ENCODE assay signal across 1 cellular context in genomic region chr11:96263361-96263763, GRCh38.
TF ChIP-seq lines count a peak whose summit lies in the region.

No MANE protein-coding gene starts in this region.

TF ChIP-seq in K562, 482 proteins besides CTCF, POLR2A, EP300 and RAD21:
- TF ChIP-seq ZNF592 (IDR thresholded peaks at IDR 0.05), result 0 out of 2 replicates have a peak, but pooled peaks have one; percentile 25
- 0 out of 4 replicates have a peak, but pooled peaks of 1 of the 2 experiments have one; percentile 13 for TF ChIP-seq TRIM24 (IDR thresholded peaks at IDR 0.05)
- TF ChIP-seq, protein P1, sequence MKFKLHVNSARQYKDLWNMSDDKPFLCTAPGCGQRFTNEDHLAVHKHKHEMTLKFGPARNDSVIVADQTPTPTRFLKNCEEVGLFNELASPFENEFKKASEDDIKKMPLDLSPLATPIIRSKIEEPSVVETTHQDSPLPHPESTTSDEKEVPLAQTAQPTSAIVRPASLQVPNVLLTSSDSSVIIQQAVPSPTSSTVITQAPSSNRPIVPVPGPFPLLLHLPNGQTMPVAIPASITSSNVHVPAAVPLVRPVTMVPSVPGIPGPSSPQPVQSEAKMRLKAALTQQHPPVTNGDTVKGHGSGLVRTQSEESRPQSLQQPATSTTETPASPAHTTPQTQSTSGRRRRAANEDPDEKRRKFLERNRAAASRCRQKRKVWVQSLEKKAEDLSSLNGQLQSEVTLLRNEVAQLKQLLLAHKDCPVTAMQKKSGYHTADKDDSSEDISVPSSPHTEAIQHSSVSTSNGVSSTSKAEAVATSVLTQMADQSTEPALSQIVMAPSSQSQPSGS (CRISPR knock-in tag; IDR thresholded peaks at IDR 0.05), result no peak
- 0 out of 2 replicates have a peak, but pooled peaks have one; percentile 10 for TF ChIP-seq NFE2 (IDR thresholded peaks at IDR 0.05; ENCODE audit: low read depth)
- TF ChIP-seq CEBPB (tag; IDR thresholded peaks at IDR 0.05), result peak; percentile 98
- TF ChIP-seq ELF1 (tag; IDR thresholded peaks at IDR 0.05), result 0 out of 2 replicates have a peak, but pooled peaks have one; percentile 14
- peak; percentile 93 for TF ChIP-seq ATF3 (IDR thresholded peaks at IDR 0.05)
- TF ChIP-seq ATF3 (CRISPR knock-in tag; conservative IDR thresholded peaks at IDR 0.05), result no peak
- TF ChIP-seq MAFF (IDR thresholded peaks at IDR 0.05; ENCODE audit: low read length), result peak; percentile 16; the same call in 1 of the 2 replicates
- no peak for TF ChIP-seq CREB3 (tag; conservative IDR thresholded peaks at IDR 0.05; ENCODE audit: low read depth)
- TF ChIP-seq TEAD4 (IDR thresholded peaks at IDR 0.05; ENCODE audit: low read length), result 0 out of 2 replicates have a peak, but pooled peaks have one; percentile 23
- no peak for TF ChIP-seq TEAD4 (CRISPR knock-in tag; IDR thresholded peaks at IDR 0.05; ENCODE audit: borderline replicate concordance)
- no peak for TF ChIP-seq GMEB1 (CRISPR knock-in tag; IDR thresholded peaks at IDR 0.05)
- TF ChIP-seq, protein P2, sequence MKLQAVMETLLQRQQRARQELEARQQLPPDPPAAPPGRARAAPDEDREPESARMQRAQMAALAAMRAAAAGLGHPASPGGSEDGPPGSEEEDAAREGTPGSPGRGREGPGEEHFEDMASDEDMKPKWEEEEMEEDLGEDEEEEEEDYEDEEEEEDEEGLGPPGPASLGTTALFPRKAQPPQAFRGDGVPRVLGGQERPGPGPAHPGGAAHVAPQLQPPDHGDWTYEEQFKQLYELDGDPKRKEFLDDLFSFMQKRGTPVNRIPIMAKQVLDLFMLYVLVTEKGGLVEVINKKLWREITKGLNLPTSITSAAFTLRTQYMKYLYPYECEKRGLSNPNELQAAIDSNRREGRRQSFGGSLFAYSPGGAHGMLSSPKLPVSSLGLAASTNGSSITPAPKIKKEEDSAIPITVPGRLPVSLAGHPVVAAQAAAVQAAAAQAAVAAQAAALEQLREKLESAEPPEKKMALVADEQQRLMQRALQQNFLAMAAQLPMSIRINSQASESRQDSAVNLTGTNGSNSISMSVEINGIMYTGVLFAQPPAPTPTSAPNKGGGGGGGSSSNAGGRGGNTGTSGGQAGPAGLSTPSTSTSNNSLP (IDR thresholded peaks at IDR 0.05; ENCODE audit: borderline replicate concordance, low read depth, low read length), result peak; percentile 54; the same call in 1 of the 2 replicates
- 0 out of 2 replicates have a peak, but pooled peaks have one; percentile 30 for TF ChIP-seq MAFG (tag; conservative IDR thresholded peaks at IDR 0.05)
- no peak for TF ChIP-seq ZFP91 (CRISPR knock-in tag; IDR thresholded peaks at IDR 0.05)
- TF ChIP-seq TAF15 (IDR thresholded peaks at IDR 0.05; ENCODE audit: low read depth, low read length), result no peak
- TF ChIP-seq SMARCA4 (IDR thresholded peaks at IDR 0.05), result peak; percentile 71; the same call in 1 of the 2 replicates
- TF ChIP-seq, protein P3, sequence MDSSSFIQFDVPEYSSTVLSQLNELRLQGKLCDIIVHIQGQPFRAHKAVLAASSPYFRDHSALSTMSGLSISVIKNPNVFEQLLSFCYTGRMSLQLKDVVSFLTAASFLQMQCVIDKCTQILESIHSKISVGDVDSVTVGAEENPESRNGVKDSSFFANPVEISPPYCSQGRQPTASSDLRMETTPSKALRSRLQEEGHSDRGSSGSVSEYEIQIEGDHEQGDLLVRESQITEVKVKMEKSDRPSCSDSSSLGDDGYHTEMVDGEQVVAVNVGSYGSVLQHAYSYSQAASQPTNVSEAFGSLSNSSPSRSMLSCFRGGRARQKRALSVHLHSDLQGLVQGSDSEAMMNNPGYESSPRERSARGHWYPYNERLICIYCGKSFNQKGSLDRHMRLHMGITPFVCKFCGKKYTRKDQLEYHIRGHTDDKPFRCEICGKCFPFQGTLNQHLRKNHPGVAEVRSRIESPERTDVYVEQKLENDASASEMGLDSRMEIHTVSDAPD (CRISPR knock-in tag; IDR thresholded peaks at IDR 0.05), result no peak
- peak; percentile 21; the same call in 1 of the 2 replicates for TF ChIP-seq C11orf30 (IDR thresholded peaks at IDR 0.05; ENCODE audit: low read depth)
- TF ChIP-seq ZNF224 (CRISPR knock-in tag; IDR thresholded peaks at IDR 0.05), result no peak
- TF ChIP-seq SRF (CRISPR knock-in tag; IDR thresholded peaks at IDR 0.05), result peak; percentile 62 to 96; a peak in 3 of 4 replicates
- TF ChIP-seq ARID2 (IDR thresholded peaks at IDR 0.05), result no peak
- TF ChIP-seq POLR2H (tag; IDR thresholded peaks at IDR 0.05; ENCODE audit: low read depth), result 0 out of 2 replicates have a peak, but pooled peaks have one; percentile 30
- peak; percentile 65 for TF ChIP-seq SMARCE1 (IDR thresholded peaks at IDR 0.05)
- TF ChIP-seq JUN (IDR thresholded peaks at IDR 0.05; ENCODE audit: borderline replicate concordance, low read depth, low read length), result peak; percentile 55; the same call in 1 of the 2 replicates
- TF ChIP-seq JUN (CRISPR knock-in tag; IDR thresholded peaks at IDR 0.05; ENCODE audit: borderline replicate concordance), result no peak
- peak; percentile 69 for TF ChIP-seq DPF2 (IDR thresholded peaks at IDR 0.05)
- peak; percentile 76 for TF ChIP-seq ARID1B (IDR thresholded peaks at IDR 0.05)
- TF ChIP-seq JUND (IDR thresholded peaks at IDR 0.05; ENCODE audit: borderline replicate concordance, low read depth, low read length), result peak; percentile 90
- TF ChIP-seq JUND (tag; IDR thresholded peaks at IDR 0.05; ENCODE audit: borderline replicate concordance, low read depth, low read length), result peak; percentile 90
- TF ChIP-seq PRDM10 (IDR thresholded peaks at IDR 0.05; ENCODE audit: partially characterized antibody), result no peak
- peak; percentile 70; the same call in 1 of the 2 replicates for TF ChIP-seq SOX6 (IDR thresholded peaks at IDR 0.05)
- peak; percentile 21 for TF ChIP-seq FOS (IDR thresholded peaks at IDR 0.05; ENCODE audit: extremely low read depth, insufficient read length)
- TF ChIP-seq SREBF1 (IDR thresholded peaks at IDR 0.05; ENCODE audit: borderline replicate concordance, low read depth, low read length), result no peak
- TF ChIP-seq FOSL1 (tag; conservative IDR thresholded peaks at IDR 0.05), result peak; percentile 91
- TF ChIP-seq CEBPG (CRISPR knock-in tag; IDR thresholded peaks at IDR 0.05), result no peak
- TF ChIP-seq CEBPG (tag; conservative IDR thresholded peaks at IDR 0.05 in 1 of 2, IDR thresholded peaks at IDR 0.05 in 1 of 2), result peak; percentile 93 to 96
